Comparison of ENCODE assay signal across 8 cellular contexts in genomic region chr12:124992874-124993567, GRCh38. TPM values are rescaled to one million over a fixed set of nuclear protein-coding genes. Genes with fewer than 3 reads are reported as not detected.
DNase-seq lines count a peak whose midpoint lies in the region; ATAC-seq and TF ChIP-seq lines count a peak whose summit lies in the region.

No MANE protein-coding gene starts in this region.

- H3K4me3 Mint-ChIP-seq in activated CD8-positive, alpha-beta memory T cell treated with anti-CD3 and anti-CD28 coated beads, Interleukin-2, amount 10 ng/mL, durations not matched to agents 7 days and 5 days: peak overlapping the region; percentile 83
- peak overlapping the region; percentile 92 for H3K4me3 Mint-ChIP-seq in neural crest cell

- peak; percentile 57 for ATAC-seq in activated CD8-positive, alpha-beta memory T cell treated with anti-CD3 and anti-CD28 coated beads, Interleukin-2, amount 10 ng/mL, durations not matched to agents 7 days and 5 days

- no peak for TF ChIP-seq CTCF in AG10803 (conservative IDR thresholded peaks at IDR 0.05; ENCODE audit: low read length)
- TF ChIP-seq CTCF in neural crest cell (conservative IDR thresholded peaks at IDR 0.05): peak; percentile 72

- peak overlapping the region; percentile 54 for H3K4me3 ChIP-seq in AG10803 (ENCODE audit: low read length)
- peak overlapping the region; percentile 26 for H3K4me3 ChIP-seq in NT2/D1 (ENCODE audit: insufficient read length, low read depth)

- H3K27me3 Mint-ChIP-seq in activated CD8-positive, alpha-beta memory T cell treated with anti-CD3 and anti-CD28 coated beads, Interleukin-2, amount 10 ng/mL, durations not matched to agents 7 days and 5 days: no peaks in the 10 kb centered on the region
- peaks cover 3% of the 10 kb centered on the region for H3K27me3 Mint-ChIP-seq in neural crest cell (ENCODE audit: low read depth)

- CTCF ChIA-PET in activated CD8-positive, alpha-beta memory T cell treated with anti-CD3 and anti-CD28 coated beads, Interleukin-2, amount 10 ng/mL, durations not matched to agents 7 days and 5 days (lab: Charles Lee): interaction anchor here (1.1 to 1.8 kb wide), 4 partner anchors 47 to 87 kb away, joined by 3 to 9 read pairs (median 6); no protein-coding TSS in a partner anchor

- no peaks in the 10 kb centered on the region for H3K9me3 ChIP-seq in NT2/D1 (ENCODE audit: insufficient read depth, low read length)

- no peak for TF ChIP-seq POLR2A in erythroblast (IDR thresholded peaks at IDR 0.05; ENCODE audit: low read length)

- H3K27me3 ChIP-seq in NT2/D1 (ENCODE audit: insufficient read depth, insufficient read length): peaks cover 4% of the 10 kb centered on the region

- no peaks in the 10 kb centered on the region for H3K9me3 Mint-ChIP-seq in activated CD8-positive, alpha-beta memory T cell treated with anti-CD3 and anti-CD28 coated beads, Interleukin-2, amount 10 ng/mL, durations not matched to agents 7 days and 5 days (ENCODE audit: low read depth)
- H3K9me3 Mint-ChIP-seq in neural crest cell: peaks cover 4% of the 10 kb centered on the region

- H3K36me3 Mint-ChIP-seq in activated CD8-positive, alpha-beta memory T cell treated with anti-CD3 and anti-CD28 coated beads, Interleukin-2, amount 10 ng/mL, durations not matched to agents 7 days and 5 days: peaks cover 4% of the 10 kb centered on the region
- H3K36me3 Mint-ChIP-seq in neural crest cell (ENCODE audit: low read depth): no peaks in the 10 kb centered on the region

- H3K27ac Mint-ChIP-seq in activated CD8-positive, alpha-beta memory T cell treated with anti-CD3 and anti-CD28 coated beads, Interleukin-2, amount 10 ng/mL, durations not matched to agents 7 days and 5 days: peak overlapping the region; percentile 83
- no peak overlapping the region for H3K27ac Mint-ChIP-seq in neural crest cell (ENCODE audit: unreplicated experiment)

- H3K4me1 ChIP-seq in NT2/D1 (ENCODE audit: insufficient read depth, insufficient read length): peaks cover 5% of the 10 kb centered on the region

- H3K9ac ChIP-seq in NT2/D1 (ENCODE audit: insufficient read length, low read depth): peak overlapping the region; percentile 74

- H3K36me3 ChIP-seq in NT2/D1 (ENCODE audit: insufficient read depth, insufficient read length, low read length): no peaks in the 10 kb centered on the region

- peaks cover 34% of the 10 kb centered on the region for H3K4me1 Mint-ChIP-seq in activated CD8-positive, alpha-beta memory T cell treated with anti-CD3 and anti-CD28 coated beads, Interleukin-2, amount 10 ng/mL, durations not matched to agents 7 days and 5 days
- peaks cover 35% of the 10 kb centered on the region for H3K4me1 Mint-ChIP-seq in neural crest cell

- DNase-seq in AG10803 (ENCODE audit: low read depth) (no peak), GM19238 (ENCODE audit: insufficient read length, low spot score) (peak; percentile 65), HuH-7 (ENCODE audit: low spot score) (peak; percentile 73), NT2/D1 (ENCODE audit: low read depth, low spot score) (peak; percentile 93), erythroblast (lab: John Stamatoyannopoulos, UW) (peak; percentile 68 to 85), neural crest cell (ENCODE audit: low read depth, low spot score) (peak; percentile 81), superior temporal gyrus (ENCODE audit: extremely low spot score) (peak; percentile 55)
- peak; percentile 95 for DNase-seq in activated CD8-positive, alpha-beta memory T cell treated with anti-CD3 and anti-CD28 coated beads, Interleukin-2, amount 10 ng/mL, durations not matched to agents 7 days and 5 days

RNA-seq across cellular contexts. Expression of gene BRI3BP, which starts 0.4 kb away (rescaled TPM):
- 10 to 100 TPM; 21.9 to 25.8 TPM for total RNA-seq in activated CD8-positive, alpha-beta memory T cell treated with anti-CD3 and anti-CD28 coated beads, Interleukin-2, amount 10 ng/mL, durations not matched to agents 7 days and 5 days
- total RNA-seq in neural crest cell: 18.6 and 19.0 TPM in 2 replicates

RNA-seq across cellular contexts. Expression of gene DHX37, which starts 4.1 kb away (rescaled TPM):
- 10 to 100 TPM; 35.2 to 43.4 TPM for total RNA-seq in activated CD8-positive, alpha-beta memory T cell treated with anti-CD3 and anti-CD28 coated beads, Interleukin-2, amount 10 ng/mL, durations not matched to agents 7 days and 5 days
- 24.9 and 25.5 TPM in 2 replicates for total RNA-seq in neural crest cell
